Comparison of ENCODE assay signal across 8 cellular contexts in genomic region chr5:115545065-115545882, GRCh38. TPM values are rescaled to one million over a fixed set of nuclear protein-coding genes. Genes with fewer than 3 reads are reported as not detected.
DNase-seq lines count a peak whose midpoint lies in the region; ATAC-seq, FAIRE-seq and TF ChIP-seq lines count a peak whose summit lies in the region.

No MANE protein-coding gene starts in this region.

- POLR2A ChIA-PET in K562 (lab: Yijun Ruan, JAX), result interaction anchor here (0.6 to 1.0 kb wide), 3 partner anchors 22 to 346 kb away, joined by 3 read pairs; no protein-coding TSS in a partner anchor

- H3K4me3 ChIP-seq in DND-41 (ENCODE audit: low read depth in 1 of 2, low read length in 2 of 2) (peak overlapping the region; percentile 16 to 84; a peak in 3 of 4 replicates), HUES48 (ENCODE audit: low read depth, low read length) (peak overlapping the region; percentile 56), K562 (peak overlapping the region; percentile 22; the same call in 1 of the 2 replicates)

- H3K27ac ChIP-seq in DND-41 (ENCODE audit: low read length) (peak overlapping the region; percentile 65), HUES48 (ENCODE audit: low read depth, low read length) (peak overlapping the region; percentile 55), K562 (ENCODE audit: extremely low read depth, low read depth, low read length) (peak overlapping the region; percentile 54; the same call in 1 of the 3 replicates)

- TF ChIP-seq CTCF in DND-41 (IDR thresholded peaks at IDR 0.05; ENCODE audit: borderline replicate concordance, extremely low read depth, low read length, poor library complexity, severe bottlenecking) (no peak), K562 (IDR thresholded peaks at IDR 0.05 in 2 of 3, conservative IDR thresholded peaks at IDR 0.05 in 1 of 3; ENCODE audit: insufficient read depth in 2 of 3, low read depth in 1 of 3, low read length in 3 of 3) (no peak)

- H3K27ac Mint-ChIP-seq in naive B cell, result peak overlapping the region; percentile 77 to 99 (median 97)

- DNase-seq in DND-41, result no peak
- no peak for DNase-seq in K562 (ENCODE audit: extremely low read depth in 1 of 4, low spot score in 3 of 4)
- no peak for DNase-seq in naive B cell
- no peak for DNase-seq in NCI-H524 (lab: John Stamatoyannopoulos, UW)
- DNase-seq in sciatic nerve (ENCODE audit: low spot score), result no peak

- in situ Hi-C loops in K562 (cut with MboI), result no loop called here

- TF ChIP-seq EP300 in K562 (IDR thresholded peaks at IDR 0.05; ENCODE audit: low read length), result no peak

- H3K4me3 Mint-ChIP-seq in naive B cell, result peak overlapping the region; percentile 97 to 99 (median 98)

- BruUV-seq in K562 (replicated peaks; lab: Mats Ljungman, UMichigan), result no TSS peak

- ATAC-seq in DND-41 (ENCODE audit: insufficient read depth, low read depth) (peak; percentile 6; the same call in 1 of the 3 replicates), K562 (no peak), naive B cell (ENCODE audit: low read depth in 2 of 2) (no peak), GM21619 (IDR thresholded peaks at IDR 0.05; ENCODE audit: unreplicated experiment) (no peak), GM19035 (IDR thresholded peaks at IDR 0.05; ENCODE audit: unreplicated experiment) (no peak), sciatic nerve (no peak)

- H3K9me3 Mint-ChIP-seq in naive B cell, result peaks cover 0 to 14% (median 8%) of the 10 kb centered on the region in 7 donors

- intact Hi-C loops in K562 (cut with micrococcal nuclease) (loop anchor here (5.0 kb wide), 1 partner anchor 42 kb away; no protein-coding TSS in a partner anchor), sciatic nerve (cut with DNase I) (no loop called here)

- peak overlapping the region; percentile 85 for H3K4me2 ChIP-seq in DND-41 (ENCODE audit: insufficient read depth, low read length)
- H3K4me2 ChIP-seq in K562 (ENCODE audit: insufficient read depth, low read length), result peak overlapping the region; percentile 35

- no peak for TF ChIP-seq RAD21 in K562 (CRISPR knock-in tag; conservative IDR thresholded peaks at IDR 0.05 in 1 of 2, IDR thresholded peaks at IDR 0.05 in 1 of 2)

- no peak for TF ChIP-seq POLR2A in K562 (conservative IDR thresholded peaks at IDR 0.05)

- H3K9me1 ChIP-seq in K562 (ENCODE audit: control insufficient read depth, insufficient read depth, low read length), result no peaks in the 10 kb centered on the region

- peaks cover 32% of the 10 kb centered on the region for H3K36me3 ChIP-seq in DND-41 (ENCODE audit: insufficient read depth, low read length)
- peaks cover 29% of the 10 kb centered on the region for H3K36me3 ChIP-seq in HUES48 (ENCODE audit: control insufficient read depth, insufficient read depth, low read length)
- peaks cover 22% of the 10 kb centered on the region; the same call in 1 of the 3 replicates for H3K36me3 ChIP-seq in K562 (ENCODE audit: control insufficient read depth, insufficient read depth, low read length)

- H3K4me1 ChIP-seq in DND-41 (ENCODE audit: insufficient read depth, low read length) (peaks cover 40% of the 10 kb centered on the region), HUES48 (ENCODE audit: control insufficient read depth, insufficient read depth, low read length) (peaks cover 37% of the 10 kb centered on the region), K562 (replicated peaks in 1 of 2; ENCODE audit: control insufficient read depth in 2 of 2, insufficient read depth in 2 of 2, low read length in 2 of 2) (peaks cover 0 to 7% of the 10 kb centered on the region in 2 experiments; a peak in 2 of 5 replicates)

- H2AFZ ChIP-seq in DND-41 (ENCODE audit: low read depth, low read length) (peak overlapping the region; percentile 77), K562 (ENCODE audit: low read depth, low read length) (peak overlapping the region; percentile 84)

- H3K9ac ChIP-seq in DND-41 (ENCODE audit: low read depth, low read length) (peak overlapping the region; percentile 96), HUES48 (ENCODE audit: low read depth, low read length) (no peak overlapping the region), K562 (ENCODE audit: insufficient read depth in 1 of 2, low read depth in 2 of 2, low read length in 2 of 2) (no peak overlapping the region; a peak in 1 of 4 replicates)

- H3K79me2 ChIP-seq in DND-41 (ENCODE audit: insufficient read depth, low read length), result peaks cover 43% of the 10 kb centered on the region
- H3K79me2 ChIP-seq in K562 (ENCODE audit: control insufficient read depth, insufficient read depth, low read length), result peaks cover 40% of the 10 kb centered on the region

- peaks cover 32% of the 10 kb centered on the region for H4K20me1 ChIP-seq in DND-41 (ENCODE audit: insufficient read depth, low read length)
- peaks cover 5% of the 10 kb centered on the region; the same call in 1 of the 2 replicates for H4K20me1 ChIP-seq in K562 (replicated peaks; ENCODE audit: control insufficient read depth, insufficient read depth, low read length)

- H3K4me1 Mint-ChIP-seq in naive B cell, result peaks cover 27 to 41% (median 36%) of the 10 kb centered on the region in 3 donors

- peaks cover 16% of the 10 kb centered on the region for H3K9me3 ChIP-seq in DND-41 (ENCODE audit: insufficient read depth, low read length, severe bottlenecking)
- peaks cover 19% of the 10 kb centered on the region for H3K9me3 ChIP-seq in HUES48 (ENCODE audit: control insufficient read depth, insufficient read depth, low read length)
- H3K9me3 ChIP-seq in K562 (replicated peaks; ENCODE audit: control insufficient read depth, insufficient read depth, low read depth, low read length), result peaks cover 10% of the 10 kb centered on the region

- peaks cover 0 to under 1% (median 0%) of the 10 kb centered on the region in 3 donors for H3K27me3 Mint-ChIP-seq in naive B cell

- 59% methylated on average over 13 of the region's 18 CpGs for WGBS in K562 (ENCODE audit: insufficient coverage, low coverage, missing lambda C conversion rate)

- CTCF ChIA-PET in K562 (lab: Yijun Ruan, JAX; ENCODE audit: low intra/inter-chr PET ratio), result no interaction called here

- H3K36me3 Mint-ChIP-seq in naive B cell, result peaks cover 5 to 10% of the 10 kb centered on the region in 2 donors

- no peak for FAIRE-seq in K562 (lab: Jason Lieb, UNC)

- H3K27me3 ChIP-seq in DND-41 (ENCODE audit: insufficient read depth, low read length, poor library complexity) (no peaks in the 10 kb centered on the region), HUES48 (ENCODE audit: control insufficient read depth, insufficient read depth, low read length) (no peaks in the 10 kb centered on the region), K562 (ENCODE audit: control insufficient read depth in 2 of 2, insufficient read depth in 2 of 2, low read length in 2 of 2) (no peaks in the 10 kb centered on the region)

TF ChIP-seq in K562, 482 proteins besides CTCF, POLR2A, EP300 and RAD21 (continues in another document):
- TF ChIP-seq KLF6 (CRISPR knock-in tag; IDR thresholded peaks at IDR 0.05; ENCODE audit: borderline replicate concordance), result no peak
- TF ChIP-seq ZNF239 (CRISPR knock-in tag; IDR thresholded peaks at IDR 0.05), result no peak
- no peak for TF ChIP-seq CHD1 (IDR thresholded peaks at IDR 0.05; ENCODE audit: low read length)
- no peak for TF ChIP-seq FUS (optimal IDR thresholded peaks at IDR 0.05; ENCODE audit: low read depth, low read length)
- TF ChIP-seq NFATC3 (IDR thresholded peaks at IDR 0.05), result no peak
- TF ChIP-seq TCF7 (IDR thresholded peaks at IDR 0.05; ENCODE audit: borderline replicate concordance), result no peak

RNA-seq across cellular contexts. Expression of gene FEM1C, which starts 0.7 kb away (rescaled TPM):
- total RNA-seq in K562 (2011; cell fraction: chromatin; rRNA removed; ENCODE audit: low replicate concordance), result 5.6 and 16.4 TPM in 2 replicates
- total RNA-seq in K562 (2011; cell fraction: nucleolus; rRNA removed), result 2.7 and 4.2 TPM in 2 replicates
- total RNA-seq in K562 (2011; cell fraction: nucleoplasm; rRNA removed), result 8.1 and 12.4 TPM in 2 replicates
- total RNA-seq in K562 (2014; rRNA removed) (3.6 and 3.8 TPM in 2 replicates), K562 (2014; rRNA removed; fragmentation: Illumina TruSeq; extraction: Trizol) (4.3 and 5.2 TPM in 2 replicates), K562 (2015; rRNA removed; fragmentation: Illumina TruSeq; extraction: Trizol) (5.0 TPM in 2 replicates), K562 (2021) (5.1 and 6.0 TPM in 2 replicates), sciatic nerve (20.7 TPM)
- polyA plus RNA-seq in K562 (2011; rRNA removed) (9.3 and 9.7 TPM in 2 replicates), K562 (2014; fragmentation: Illumina TruSeq; extraction: Trizol) (4.7 and 5.1 TPM in 2 replicates), K562 (2014; fragmentation: Nextera tagmentation; extraction: Ambion mirVana) (1 to 10 TPM; 1.4 to 3.9 TPM), K562 (2014; rRNA removed) (3.2 and 3.5 TPM in 2 replicates), naive B cell (ENCODE audit: low read depth in 6 of 6) (1 to 10 TPM in 5 of 6 donors, not detected in 1; 1.2 to 2.7 (median 1.6) TPM)
- 1.9 and 5.3 TPM in 2 replicates for polyA plus RNA-seq in K562 (2011; cell fraction: cytosol; rRNA removed)
- 3.5 and 5.3 TPM in 2 replicates for polyA plus RNA-seq in K562 (2011; cell fraction: nucleus; rRNA removed)
- 2.8 and 3.1 TPM in 2 replicates for polyA plus RNA-seq in K562 (2012)
- polyA minus RNA-seq in K562 (2011; rRNA and poly(A)+ RNA removed), result 17.1 and 23.3 TPM in 2 replicates
- polyA minus RNA-seq in K562 (2011; cell fraction: cytosol; rRNA and poly(A)+ RNA removed), result 4.6 and 5.3 TPM in 2 replicates
- 5.1 and 11.6 TPM in 2 replicates for polyA minus RNA-seq in K562 (2011; cell fraction: nucleus; rRNA and poly(A)+ RNA removed)

RNA-seq across cellular contexts. Expression of gene TICAM2, which starts 57.0 kb away (rescaled TPM):
- total RNA-seq in K562 (2011; cell fraction: chromatin; rRNA removed; ENCODE audit: low replicate concordance), result 0.32 and 2.6 TPM in 2 replicates
- 0.26 and 0.33 TPM in 2 replicates for total RNA-seq in K562 (2011; cell fraction: nucleolus; rRNA removed)
- 0.95 and 2.5 TPM in 2 replicates for total RNA-seq in K562 (2011; cell fraction: nucleoplasm; rRNA removed)
- total RNA-seq in K562 (2014; rRNA removed), result 0.41 and 0.69 TPM in 2 replicates
- total RNA-seq in K562 (2014; rRNA removed; fragmentation: Illumina TruSeq; extraction: Trizol), result 0.98 TPM in 1 of 2 replicates, not detected in the other
- 1.2 and 2.2 TPM in 2 replicates for total RNA-seq in K562 (2015; rRNA removed; fragmentation: Illumina TruSeq; extraction: Trizol)
- 1.7 and 2.1 TPM in 2 replicates for total RNA-seq in K562 (2021)
- polyA plus RNA-seq in K562 (2011; rRNA removed), result 0.17 TPM in 1 of 2 replicates, not detected in the other
- 0.01 and 0.03 TPM in 2 replicates for polyA plus RNA-seq in K562 (2011; cell fraction: cytosol; rRNA removed)
- 0.20 and 0.35 TPM in 2 replicates for polyA plus RNA-seq in K562 (2011; cell fraction: nucleus; rRNA removed)
- 1.1 and 1.2 TPM in 2 replicates for polyA plus RNA-seq in K562 (2012)
- polyA plus RNA-seq in K562 (2014; fragmentation: Illumina TruSeq; extraction: Trizol), result 1.8 TPM in 1 of 2 replicates, not detected in the other
- polyA plus RNA-seq in K562 (2014; fragmentation: Nextera tagmentation; extraction: Ambion mirVana), result 1 to 10 TPM in 1 of 2 experiments, under 1 TPM in 1; 0.93 to 1.6 TPM
- polyA plus RNA-seq in K562 (2014; rRNA removed), result 0.15 and 0.38 TPM in 2 replicates
- polyA minus RNA-seq in K562 (2011; rRNA and poly(A)+ RNA removed), result 0.07 TPM in 1 of 2 replicates, not detected in the other
- not detected in 2 replicates for polyA minus RNA-seq in K562 (2011; cell fraction: cytosol; rRNA and poly(A)+ RNA removed)
- polyA minus RNA-seq in K562 (2011; cell fraction: nucleus; rRNA and poly(A)+ RNA removed), result 0.81 and 2.2 TPM in 2 replicates
- polyA plus RNA-seq in naive B cell (ENCODE audit: low read depth in 6 of 6), result 1 to 10 TPM in 3 of 6 donors, under 1 TPM in 2, not detected in 1; 0.89 to 2.3 (median 1.3) TPM
- total RNA-seq in sciatic nerve, result 5.9 TPM
